Comparison of ENCODE assay signal across 7 cellular contexts in genomic region chr14:100451264-100451663, GRCh38.
"Had no signal": no experiment of that assay in that cellular context is flagged by ENCODE, and none has a peak within 500 bp of the region (broad histone marks: within the 10 kb centered on the region; RNA-seq: fewer than 3 reads in every experiment).

No MANE protein-coding gene starts in this region.

- H3K9me3 ChIP-seq: HAP-1 had no signal

- ATAC-seq: HCT116, K562 had no signal

- H3K4me3 ChIP-seq: GM23248, HAP-1, K562 had no signal

- DNase-seq: GM23248, GOT3, HFFc6, IMR-90 had no signal

- H3K36me3 ChIP-seq: HAP-1 had no signal

- H3K27ac ChIP-seq: GM23248 had no signal
